In the genomic region with DNA sequence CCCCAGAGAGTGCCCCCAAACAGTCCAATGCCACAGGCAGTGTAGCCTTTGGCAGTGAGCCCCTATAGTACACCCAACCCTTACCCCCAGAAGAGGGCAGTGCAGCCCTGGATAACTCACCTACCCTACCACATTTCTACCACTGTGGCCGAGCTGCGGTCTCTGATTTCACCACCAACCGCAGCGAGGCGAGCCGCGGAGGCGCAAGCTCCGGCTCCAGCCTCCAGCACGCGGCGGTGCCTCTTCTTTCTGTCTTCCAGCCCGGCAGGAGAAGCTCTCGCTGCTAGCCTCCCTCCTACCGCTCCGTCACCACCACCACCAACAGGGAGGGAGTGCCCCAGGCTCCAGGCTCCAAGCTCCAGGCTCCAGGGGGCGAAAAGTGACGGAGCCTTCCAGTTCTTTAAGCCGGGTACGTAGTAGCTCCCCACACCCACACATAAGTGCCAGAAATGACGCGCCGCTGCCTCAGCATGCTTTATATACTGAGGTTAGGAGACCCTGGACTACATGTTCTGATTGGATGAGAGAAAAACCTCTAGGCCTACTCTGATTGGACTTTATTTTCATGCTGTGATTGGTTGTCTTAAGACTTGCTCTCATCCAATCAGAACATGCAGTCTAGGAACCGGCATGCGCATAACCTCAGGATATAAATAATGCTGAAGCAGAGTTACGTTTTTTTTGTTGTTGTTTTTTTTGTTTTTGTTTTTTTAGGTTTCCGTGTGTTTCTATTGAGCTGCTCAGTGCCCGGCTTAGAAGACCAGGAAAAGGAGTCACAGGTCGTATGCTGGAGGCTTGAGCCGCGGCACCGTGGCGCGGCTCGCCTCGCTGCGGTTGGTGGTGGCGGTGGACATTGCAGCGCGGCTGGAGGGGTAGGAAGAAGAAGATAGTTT, we compare ENCODE assay signal across 8 cellular contexts. TPM values are rescaled to one million over a fixed set of nuclear protein-coding genes. Genes with fewer than 3 reads are reported as not detected.
DNase-seq lines count a peak whose midpoint lies in the region; ATAC-seq and TF ChIP-seq lines count a peak whose summit lies in the region.

A gene (plus strand): TSS at position 645 of the 893 bp plus-strand sequence.

- intact Hi-C loops in Calu3 (cut with micrococcal nuclease; ENCODE audit: unreplicated experiment), result loop anchor here (1.0 kb wide), 2 partner anchors 49 to 69 kb away; no protein-coding TSS in a partner anchor

- CTCF ChIA-PET in Calu3 (lab: Charles Lee), result interaction anchor here (0.6 to 1.0 kb wide), 8 partner anchors 49 to 613 kb away, joined by 3 to 8 read pairs (median 4); no protein-coding TSS in a partner anchor

- H3K27ac Mint-ChIP-seq in Calu3 (ENCODE audit: unreplicated experiment), result no peak within 1 kb of the TSS
- H3K27ac Mint-ChIP-seq in activated naive CD8-positive, alpha-beta T cell treated with anti-CD3 and anti-CD28 coated beads for 36 hours, result no peak within 1 kb of the TSS

- no peaks in the 10 kb centered on the region for H3K9me3 Mint-ChIP-seq in Calu3 (ENCODE audit: low read depth, unreplicated experiment)
- H3K9me3 Mint-ChIP-seq in activated naive CD8-positive, alpha-beta T cell treated with anti-CD3 and anti-CD28 coated beads for 36 hours, result no peaks in the 10 kb centered on the region

- no peak within 1 kb of the TSS for H3K4me3 Mint-ChIP-seq in Calu3 (ENCODE audit: low read depth, unreplicated experiment)
- no peak within 1 kb of the TSS for H3K4me3 Mint-ChIP-seq in activated naive CD8-positive, alpha-beta T cell treated with anti-CD3 and anti-CD28 coated beads for 36 hours

- H3K36me3 Mint-ChIP-seq in Calu3 (ENCODE audit: insufficient read depth, unreplicated experiment), result no peaks in the 10 kb centered on the region
- H3K36me3 Mint-ChIP-seq in activated naive CD8-positive, alpha-beta T cell treated with anti-CD3 and anti-CD28 coated beads for 36 hours, result no peaks in the 10 kb centered on the region

- H3K4me1 Mint-ChIP-seq in Calu3 (ENCODE audit: low read depth, unreplicated experiment), result peaks cover 11% of the 10 kb centered on the region
- H3K4me1 Mint-ChIP-seq in activated naive CD8-positive, alpha-beta T cell treated with anti-CD3 and anti-CD28 coated beads for 36 hours, result no peaks in the 10 kb centered on the region

- BruUV-seq in Calu3 (replicated peaks; lab: Mats Ljungman, UMichigan), result no TSS peak

- H3K27me3 Mint-ChIP-seq in Calu3 (ENCODE audit: unreplicated experiment), result peaks cover 8% of the 10 kb centered on the region
- peaks cover 8% of the 10 kb centered on the region for H3K27me3 Mint-ChIP-seq in activated naive CD8-positive, alpha-beta T cell treated with anti-CD3 and anti-CD28 coated beads for 36 hours

- ATAC-seq in GM19463 (IDR thresholded peaks at IDR 0.05; ENCODE audit: unreplicated experiment), result no peak
- ATAC-seq in GM19328 (IDR thresholded peaks at IDR 0.05; ENCODE audit: unreplicated experiment), result no peak

- peak; percentile 41 for TF ChIP-seq CTCF in Calu3 (IDR thresholded peaks at IDR 0.05; ENCODE audit: unreplicated experiment)

- DNase-seq in Calu3 (peak; percentile 74), HuH-7 (ENCODE audit: low spot score) (peak; percentile 58), NCI-H82 treated with DMSO at 0.1 percent for 48 hours (lab: John Stamatoyannopoulos, UW; ENCODE audit: unreplicated experiment) (peak; percentile 68), iPS-NIHi11 (ENCODE audit: low spot score) (peak; percentile 82)
- DNase-seq in activated naive CD8-positive, alpha-beta T cell treated with anti-CD3 and anti-CD28 coated beads for 36 hours, result peak; percentile 19
- DNase-seq in stimulated activated CD4-positive, alpha-beta T cell treated with anti-CD3 and anti-CD28 coated beads, Interleukin-2, amount 100 ng/mL, for 24 hours, result peak; percentile 26 to 49

RNA-seq across cellular contexts. Expression of the gene that starts here (rescaled TPM):
- total RNA-seq in Calu3 (2022), result 2.0 and 2.1 TPM in 2 replicates
- not detected for total RNA-seq in activated naive CD8-positive, alpha-beta T cell treated with anti-CD3 and anti-CD28 coated beads for 36 hours

Comparison
In these comparisons a context has a peak if more than half of its experiments do, and no peak if none do; other contexts are left out.
1. Peak in DNase-seq in activated naive CD8-positive, alpha-beta T cell treated with anti-CD3 and anti-CD28 coated beads for 36 hours; RNA of the gene not detected or under 1 TPM.
2. DNase-seq: peak in every context shown above with its lines; median percentile 82 in iPS-NIHi11; 74 in Calu3; 68 in NCI-H82 treated with DMSO at 0.1 percent for 48 hours; 58 in HuH-7; 38 in stimulated activated CD4-positive, alpha-beta T cell treated with anti-CD3 and anti-CD28 coated beads, Interleukin-2, amount 100 ng/mL, for 24 hours; 19 in activated naive CD8-positive, alpha-beta T cell treated with anti-CD3 and anti-CD28 coated beads for 36 hours.